Comparison of ENCODE assay signal across 20 cellular contexts in the genomic region with DNA sequence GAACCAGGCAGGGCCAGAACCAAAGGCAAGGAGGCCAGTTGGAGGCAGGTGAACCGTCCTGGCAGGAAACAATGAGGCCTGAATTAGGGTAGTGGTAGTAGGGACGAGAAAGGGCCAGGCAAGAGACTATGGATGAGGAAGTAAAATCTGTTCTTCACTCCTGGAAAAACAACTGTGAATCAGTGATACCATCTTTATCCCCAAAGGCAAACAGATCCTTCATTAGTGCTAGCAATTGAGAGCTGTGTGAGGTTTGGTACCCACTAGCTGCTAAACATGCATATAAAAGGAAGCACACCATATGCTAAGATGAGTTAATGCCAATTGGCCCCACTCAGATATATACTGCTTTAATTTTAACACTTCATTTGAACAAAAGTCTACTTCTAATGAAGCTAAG.
A peak's percentile ranks its signal among the peaks of the same experiment; 100 is the strongest.
DNase-seq lines count a peak whose midpoint lies in the region; FAIRE-seq and TF ChIP-seq lines count a peak whose summit lies in the region.
"Had no signal": no experiment of that assay in that cellular context is flagged by ENCODE, and none has a peak within 500 bp of the region (broad histone marks: within the 10 kb centered on the region; RNA-seq: fewer than 3 reads in every experiment).

No MANE protein-coding gene starts in this region.

- peak overlapping the region; percentile 61 for H3K23ac ChIP-seq in trophoblast cell (ENCODE audit: low read length)

- no peak overlapping the region for H3K4me2 ChIP-seq in trophoblast cell (ENCODE audit: low read length)
- H3K4me2 ChIP-seq: BLaER1 had no signal

- H3K79me1 ChIP-seq in trophoblast cell (ENCODE audit: low read length) = no peaks in the 10 kb centered on the region

- no peak overlapping the region for H2BK5ac ChIP-seq in trophoblast cell (ENCODE audit: low read depth, low read length, poor library complexity)

- H3K27me3 Mint-ChIP-seq in activated CD4-positive, alpha-beta memory T cell treated with anti-CD3 and anti-CD28 coated beads for 36 hours = peaks cover 2% of the 10 kb centered on the region
- H3K27me3 Mint-ChIP-seq: B cell; CD4-positive, CD25-positive, alpha-beta regulatory T cell had no signal

- no peak overlapping the region for H4K8ac ChIP-seq in trophoblast cell (ENCODE audit: low read depth, low read length)

- H3K36me3 ChIP-seq in esophagus muscularis mucosa (no peaks in the 10 kb centered on the region), trophoblast cell (ENCODE audit: control insufficient read depth in 1 of 2, insufficient read depth in 2 of 2, low read length in 2 of 2) (no peaks in the 10 kb centered on the region)
- H3K36me3 ChIP-seq: BLaER1 had no signal

- intact Hi-C loops in esophagus muscularis mucosa (cut with DNase I) = no loop called here
- intact Hi-C loops in activated CD4-positive, alpha-beta memory T cell treated with anti-CD3 and anti-CD28 coated beads for 36 hours (cut with micrococcal nuclease) = no loop called here

- no peaks in the 10 kb centered on the region for H3K79me2 ChIP-seq in trophoblast cell (ENCODE audit: control insufficient read depth, insufficient read depth, low read length, poor library complexity)

- H3K18ac ChIP-seq in trophoblast cell (ENCODE audit: low read length) = no peak overlapping the region

- DNase-seq in GM12891 (ENCODE audit: insufficient read length, low spot score) = no peak
- DNase-seq in esophagus muscularis mucosa (ENCODE audit: extremely low spot score) = peak; percentile 55
- DNase-seq in trophoblast cell = no peak
- DNase-seq in superior temporal gyrus (ENCODE audit: extremely low spot score) = peak; percentile 40
- no peak for DNase-seq in activated effector memory CD4-positive, alpha-beta T cell treated with Interleukin-2 at 50 U/mL for 16 hours
- DNase-seq in activated CD4-positive, alpha-beta memory T cell treated with anti-CD3 and anti-CD28 coated beads for 36 hours = no peak
- DNase-seq in foreskin melanocyte = no peak
- DNase-seq: Caco-2; CD4-positive, CD25-positive, alpha-beta regulatory T cell; CD8-positive, alpha-beta T cell; DMS153; DND-41; GOT3; H7; HCEC 1CT had no signal

- H3K9me3 Mint-ChIP-seq in activated CD4-positive, alpha-beta memory T cell treated with anti-CD3 and anti-CD28 coated beads for 36 hours = no peaks in the 10 kb centered on the region
- H3K9me3 Mint-ChIP-seq: CD4-positive, CD25-positive, alpha-beta regulatory T cell; CD8-positive, alpha-beta T cell had no signal

- no peak overlapping the region for H3K4ac ChIP-seq in trophoblast cell (ENCODE audit: low read depth, low read length)

- no peak for TF ChIP-seq EP300 in esophagus muscularis mucosa (IDR thresholded peaks at IDR 0.05)

- no peak overlapping the region for H3K4me3 Mint-ChIP-seq in activated CD4-positive, alpha-beta memory T cell treated with anti-CD3 and anti-CD28 coated beads for 36 hours
- H3K4me3 Mint-ChIP-seq: B cell; CD4-positive, CD25-positive, alpha-beta regulatory T cell; CD8-positive, alpha-beta T cell had no signal

- no peaks in the 10 kb centered on the region for H3K36me3 Mint-ChIP-seq in activated CD4-positive, alpha-beta memory T cell treated with anti-CD3 and anti-CD28 coated beads for 36 hours
- H3K36me3 Mint-ChIP-seq: CD4-positive, CD25-positive, alpha-beta regulatory T cell; CD8-positive, alpha-beta T cell had no signal

- H3K9me3 ChIP-seq in esophagus muscularis mucosa = no peaks in the 10 kb centered on the region
- no peaks in the 10 kb centered on the region for H3K9me3 ChIP-seq in trophoblast cell (ENCODE audit: insufficient read depth, low read depth, low read length)
- H3K9me3 ChIP-seq: BLaER1, Caco-2 had no signal

- H3K9ac ChIP-seq in trophoblast cell (ENCODE audit: low read length) = no peak overlapping the region
- H3K9ac ChIP-seq: BLaER1 had no signal

- FAIRE-seq in GM12891 (lab: Jason Lieb, UNC) = peak; percentile 47
- FAIRE-seq: G401.6, GM19239 had no signal

- H3K27ac ChIP-seq in esophagus muscularis mucosa (replicated peaks in 1 of 4) (no peak overlapping the region), trophoblast cell (ENCODE audit: low read depth, low read length) (no peak overlapping the region)
- H3K27ac ChIP-seq: BLaER1, C4-2B had no signal

- H3K4me3 ChIP-seq in esophagus muscularis mucosa = no peak overlapping the region
- H3K4me3 ChIP-seq in trophoblast cell (ENCODE audit: low read depth, low read length) = no peak overlapping the region
- H3K4me3 ChIP-seq: BLaER1 had no signal

- H3K27me3 ChIP-seq in esophagus muscularis mucosa (no peaks in the 10 kb centered on the region), trophoblast cell (ENCODE audit: insufficient read depth, low read length) (no peaks in the 10 kb centered on the region)
- H3K27me3 ChIP-seq: BLaER1 had no signal

- no peak for TF ChIP-seq POLR2A in GM12891 (IDR thresholded peaks at IDR 0.05; ENCODE audit: low read depth, low read length)
- TF ChIP-seq POLR2A in esophagus muscularis mucosa (IDR thresholded peaks at IDR 0.05; ENCODE audit: low read depth) = no peak

- POLR2A ChIA-PET in activated CD4-positive, alpha-beta memory T cell treated with anti-CD3 and anti-CD28 coated beads for 36 hours (lab: Charles Lee) = no interaction called here

- 91% methylated on average over 2 of the region's 2 CpGs for WGBS in esophagus muscularis mucosa
- WGBS in trophoblast cell (ENCODE audit: extremely low coverage, insufficient coverage, insufficient read length) = no CpG with 5 or more reads among the region's 2 CpGs

- CTCF ChIA-PET in activated CD4-positive, alpha-beta memory T cell treated with anti-CD3 and anti-CD28 coated beads for 36 hours (lab: Charles Lee) = no interaction called here

- no peak for TF ChIP-seq CTCF in esophagus muscularis mucosa (IDR thresholded peaks at IDR 0.05)

- H2BK12ac ChIP-seq in trophoblast cell (ENCODE audit: low read length) = no peak overlapping the region

- H3K4me1 Mint-ChIP-seq in activated CD4-positive, alpha-beta memory T cell treated with anti-CD3 and anti-CD28 coated beads for 36 hours (ENCODE audit: low read depth) = no peaks in the 10 kb centered on the region

- H3K14ac ChIP-seq in trophoblast cell (ENCODE audit: low read length) = no peak overlapping the region

- H3K4me1 ChIP-seq in esophagus muscularis mucosa (peaks cover 0 to 11% (median 5%) of the 10 kb centered on the region in 4 donors), trophoblast cell (ENCODE audit: control insufficient read depth in 1 of 2, insufficient read depth in 2 of 2, low read length in 2 of 2) (no peaks in the 10 kb centered on the region)
- H3K4me1 ChIP-seq: Caco-2 had no signal

- no peak overlapping the region for H2BK120ac ChIP-seq in trophoblast cell (ENCODE audit: insufficient read depth, low read length, poor library complexity)

- H3K27ac Mint-ChIP-seq in activated CD4-positive, alpha-beta memory T cell treated with anti-CD3 and anti-CD28 coated beads for 36 hours = no peak overlapping the region
- H3K27ac Mint-ChIP-seq: B cell; CD4-positive, CD25-positive, alpha-beta regulatory T cell; CD8-positive, alpha-beta T cell had no signal

- H2AK5ac ChIP-seq in trophoblast cell (ENCODE audit: low read length) = no peak overlapping the region

- H2AFZ ChIP-seq in trophoblast cell (ENCODE audit: insufficient read depth, low read length, poor library complexity) = no peak overlapping the region

- H4K12ac ChIP-seq in trophoblast cell (ENCODE audit: low read depth, low read length) = no peak overlapping the region

- no peak overlapping the region for H4K91ac ChIP-seq in trophoblast cell (ENCODE audit: low read depth, low read length)

TF ChIP-seq in GM12891, 5 proteins besides CTCF, POLR2A, EP300 and RAD21:
- TF ChIP-seq POU2F2 (IDR thresholded peaks at IDR 0.05; ENCODE audit: low read depth, low read length) (no peak), TAF1 (IDR thresholded peaks at IDR 0.05; ENCODE audit: low read depth, low read length) (no peak), PAX5 (IDR thresholded peaks at IDR 0.05; ENCODE audit: insufficient read depth, low read length, severe bottlenecking) (no peak), POLR2AphosphoS5 (IDR thresholded peaks at IDR 0.05; ENCODE audit: low read depth, low read length) (no peak), SPI1 (IDR thresholded peaks at IDR 0.05; ENCODE audit: low read depth, low read length) (no peak)

Comparison
In these comparisons a context has a peak if more than half of its experiments do, and no peak if none do; other contexts are left out.
1. DNase-seq: peak in esophagus muscularis mucosa (single experiment) and superior temporal gyrus (single experiment); none in GM12891 (single experiment), trophoblast cell (0 of 2), activated effector memory CD4-positive, alpha-beta T cell treated with Interleukin-2 at 50 U/mL for 16 hours (single experiment), activated CD4-positive, alpha-beta memory T cell treated with anti-CD3 and anti-CD28 coated beads for 36 hours (single experiment) and foreskin melanocyte (single experiment).